Comparison of ENCODE assay signal across 9 cellular contexts in the genomic region with DNA sequence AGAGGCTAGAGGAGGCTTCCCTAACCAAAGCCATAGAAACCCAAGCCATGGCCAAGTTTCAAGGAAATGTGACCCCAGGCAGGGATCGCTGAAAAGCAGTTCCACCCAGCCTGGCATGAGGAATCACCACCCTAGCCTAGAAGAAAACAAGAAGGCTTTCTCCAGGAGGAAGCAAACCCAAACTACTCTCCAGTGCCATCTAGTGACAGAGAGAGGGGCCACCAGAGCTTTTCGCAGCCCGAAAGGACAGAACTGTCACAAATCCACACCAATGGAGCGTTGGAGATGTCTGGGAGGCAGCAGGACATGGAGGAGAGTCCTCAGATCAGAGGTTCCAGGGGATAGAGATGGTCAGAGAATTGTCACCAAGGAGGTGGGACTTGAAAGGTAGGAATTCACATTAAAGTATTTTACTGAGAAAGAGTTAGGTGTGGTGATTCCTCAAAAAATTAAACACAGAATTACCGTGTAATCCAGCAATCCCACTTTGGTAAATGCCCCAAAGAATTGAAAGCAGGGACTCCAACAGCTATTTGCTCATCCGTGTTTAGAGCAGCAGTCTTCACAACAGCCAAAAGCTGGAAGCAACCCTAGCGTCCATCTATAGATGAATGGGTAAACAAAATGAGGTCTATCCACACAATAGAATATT.
A peak's percentile ranks its signal among the peaks of the same experiment; 100 is the strongest.
DNase-seq lines count a peak whose midpoint lies in the region; ATAC-seq, FAIRE-seq and TF ChIP-seq lines count a peak whose summit lies in the region.
"Had no signal": no experiment of that assay in that cellular context is flagged by ENCODE, and none has a peak within 500 bp of the region (broad histone marks: within the 10 kb centered on the region; RNA-seq: fewer than 3 reads in every experiment).

No MANE protein-coding gene starts in this region.

- H3K4me3 ChIP-seq in Peyer's patch: no peak overlapping the region

- peaks cover 74% of the 10 kb centered on the region for H3K27me3 Mint-ChIP-seq in progenitor cell of endocrine pancreas

- H3K4me1 Mint-ChIP-seq in progenitor cell of endocrine pancreas (ENCODE audit: low read depth): peaks cover 3% of the 10 kb centered on the region
- H3K4me1 Mint-ChIP-seq: activated B cell treated with CpG ODN at 0.5 μM for 24 hours had no signal

- no peak overlapping the region for H3K27ac ChIP-seq in Peyer's patch

- no peaks in the 10 kb centered on the region for H3K36me3 Mint-ChIP-seq in progenitor cell of endocrine pancreas (ENCODE audit: insufficient read depth)

- H3K27ac Mint-ChIP-seq in progenitor cell of endocrine pancreas: no peak overlapping the region
- H3K27ac Mint-ChIP-seq: activated B cell treated with CpG ODN at 0.5 μM for 24 hours had no signal

- no peaks in the 10 kb centered on the region for H3K36me3 ChIP-seq in Peyer's patch

- H3K9me3 Mint-ChIP-seq in progenitor cell of endocrine pancreas (ENCODE audit: low read depth): no peaks in the 10 kb centered on the region
- H3K9me3 Mint-ChIP-seq: activated B cell treated with CpG ODN at 0.5 μM for 24 hours had no signal

- no peaks in the 10 kb centered on the region for H3K9me3 ChIP-seq in Peyer's patch

- H3K4me1 ChIP-seq in Peyer's patch: peaks cover 0 to 5% (median 0%) of the 10 kb centered on the region in 4 donors

- TF ChIP-seq CTCF in D721Med (IDR thresholded peaks at IDR 0.05; ENCODE audit: insufficient read depth, missing control alignments): peak; percentile 86
- peak in 4 of 6 experiments; percentile 55 to 70 (median 63) for TF ChIP-seq CTCF in Peyer's patch (IDR thresholded peaks at IDR 0.05)
- peak; percentile 77 for TF ChIP-seq CTCF in progenitor cell of endocrine pancreas (IDR thresholded peaks at IDR 0.05; ENCODE audit: unreplicated experiment)

- no peak for ATAC-seq in GM19397 (IDR thresholded peaks at IDR 0.05; ENCODE audit: unreplicated experiment)

- intact Hi-C loops in head of caudate nucleus (cut with DNase I): loop anchor here (5.0 kb wide), 1 partner anchor 119 kb away; no protein-coding TSS in a partner anchor

- H3K27me3 ChIP-seq in Peyer's patch: no peaks in the 10 kb centered on the region

- DNase-seq in D721Med (ENCODE audit: insufficient read length, low spot score) (peak; percentile 64), HuH-7 (ENCODE audit: low spot score) (peak; percentile 82), Peyer's patch (peak; percentile 18 to 75 (median 57)), head of caudate nucleus (peak; percentile 41 to 87 (median 72)), progenitor cell of endocrine pancreas (ENCODE audit: low spot score, unreplicated experiment) (peak; percentile 54), cortex of kidney (lab: John Stamatoyannopoulos, UW) (no peak)
- peak; percentile 10 for DNase-seq in activated gamma-delta T cell treated with anti-CD3 and anti-CD28 coated beads, Interleukin-2, amount 50 U/mL, for 16 hours (ENCODE audit: low read depth)
- DNase-seq: activated B cell treated with CpG ODN at 0.5 μM for 24 hours had no signal

- no peak for FAIRE-seq in D721Med (lab: Jason Lieb, UNC)

- H3K4me3 Mint-ChIP-seq in progenitor cell of endocrine pancreas (ENCODE audit: low read depth): no peak overlapping the region
- H3K4me3 Mint-ChIP-seq: activated B cell treated with CpG ODN at 0.5 μM for 24 hours had no signal

- no peak for TF ChIP-seq POLR2A in Peyer's patch (IDR thresholded peaks at IDR 0.05)
